Comparison of ENCODE assay signal across 1 cellular context in genomic region chr4:82969414-82969813, GRCh38.
TF ChIP-seq lines count a peak whose summit lies in the region.

No MANE protein-coding gene starts in this region.

TF ChIP-seq in GM12878, 131 proteins besides CTCF, POLR2A, EP300 and RAD21 (continued from another document):
- no peak for TF ChIP-seq USF1 (IDR thresholded peaks at IDR 0.05; ENCODE audit: borderline replicate concordance, extremely low read length, insufficient read depth, low read depth, low read length)
- no peak for TF ChIP-seq NFYA (IDR thresholded peaks at IDR 0.05; ENCODE audit: borderline replicate concordance, low read depth, low read length)
- no peak for TF ChIP-seq KDM1A (IDR thresholded peaks at IDR 0.05; ENCODE audit: borderline replicate concordance)
- TF ChIP-seq HCFC1 (IDR thresholded peaks at IDR 0.05; ENCODE audit: low read length) = no peak
- no peak for TF ChIP-seq JUNB (IDR thresholded peaks at IDR 0.05)
- TF ChIP-seq NR2F1 (conservative IDR thresholded peaks at IDR 0.05) = 0 out of 2 replicates have a peak, but pooled peaks have one; percentile 6
- no peak for TF ChIP-seq ZBED1 (IDR thresholded peaks at IDR 0.05; ENCODE audit: borderline replicate concordance)
